21 cellular contexts compared by ENCODE assay signal in the genomic region with DNA sequence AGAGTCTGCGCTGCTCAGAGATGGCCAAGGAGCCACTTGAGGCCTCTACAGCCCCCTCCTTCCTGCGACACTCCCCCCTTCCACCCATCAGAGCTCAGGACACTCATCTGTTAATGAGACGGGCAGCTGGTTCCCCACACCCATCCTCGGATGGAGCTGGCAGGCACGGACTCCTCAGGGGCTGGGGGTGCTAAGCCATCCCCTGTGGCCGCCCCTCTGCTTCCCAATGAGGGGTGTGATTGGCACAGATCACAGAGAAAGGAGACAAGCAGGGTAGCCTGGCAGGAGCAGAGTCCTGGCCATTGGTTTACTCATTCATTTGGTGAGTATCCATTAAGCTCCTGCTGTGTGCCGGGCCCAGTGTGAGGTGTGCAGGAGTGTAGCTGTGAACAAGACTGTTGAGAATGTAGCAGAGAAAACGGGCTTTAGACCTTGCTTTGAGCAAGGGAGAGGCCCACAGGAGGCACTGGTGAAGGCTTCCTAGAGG. TPM values are rescaled to one million over a fixed set of nuclear protein-coding genes. Genes with fewer than 3 reads are reported as not detected.
DNase-seq lines count a peak whose midpoint lies in the region; ATAC-seq and TF ChIP-seq lines count a peak whose summit lies in the region.
"Had no signal": no experiment of that assay in that cellular context is flagged by ENCODE, and none has a peak within 500 bp of the region (broad histone marks: within the 10 kb centered on the region; RNA-seq: fewer than 3 reads in every experiment).

No MANE protein-coding gene starts in this region.

- POLR2A ChIA-PET in WTC11 (lab: Charles Lee) = interaction anchor here (1.8 kb wide), 1 partner anchor 13 kb away, joined by 6 read pairs; a partner anchor contains a TSS

- peaks cover 25% of the 10 kb centered on the region for H3K4me1 ChIP-seq in GM23338 (ENCODE audit: insufficient read depth)
- H3K4me1 ChIP-seq in prostate gland (replicated peaks) = no peaks in the 10 kb centered on the region

- intact Hi-C loops in prostate gland (cut with DNase I) = no loop called here
- intact Hi-C loops in head of caudate nucleus (cut with DNase I) = no loop called here

- H3K27ac Mint-ChIP-seq in GM23338 (peak overlapping the region; percentile 79), WTC11 (no peak overlapping the region)
- H3K27ac Mint-ChIP-seq: IgD-negative memory B cell had no signal

- H3K4me2 ChIP-seq in GM23338 = peak overlapping the region; percentile 74
- no peak overlapping the region for H3K4me2 ChIP-seq in neural cell (ENCODE audit: low read length)

- TF ChIP-seq POLR2A in prostate gland (IDR thresholded peaks at IDR 0.05) = no peak

- DNase-seq in GM23338 (ENCODE audit: low spot score) (peak; percentile 33), NCI-H2227 (lab: John Stamatoyannopoulos, UW; ENCODE audit: unreplicated experiment) (peak; percentile 73), WTC11 (ENCODE audit: low spot score) (no peak), prostate gland (ENCODE audit: low spot score) (no peak), head of caudate nucleus (no peak)
- DNase-seq: DMS153, EL, HCEC 1CT, NCI-H1105 treated with DMSO at 0.1 percent for 48 hours, NCI-H187 treated with DMSO at 0.1 percent for 48 hours, NCI-H2171, NCI-H510A treated with DMSO at 0.1 percent for 48 hours, SHP77 treated with DMSO at 0.1 percent for 48 hours had no signal

- no peaks in the 10 kb centered on the region for H3K27me3 ChIP-seq in GM23338 (ENCODE audit: insufficient read depth)
- H3K27me3 ChIP-seq in neural cell (ENCODE audit: insufficient read depth, low read depth, low read length) = no peaks in the 10 kb centered on the region
- H3K27me3 ChIP-seq in prostate gland (replicated peaks; ENCODE audit: insufficient read depth) = no peaks in the 10 kb centered on the region

- TF ChIP-seq CTCF in GM23338 (conservative IDR thresholded peaks at IDR 0.05; ENCODE audit: low read depth in 2 of 2) = no peak
- no peak for TF ChIP-seq CTCF in WTC11 (IDR thresholded peaks at IDR 0.05)
- TF ChIP-seq CTCF in neural cell (IDR thresholded peaks at IDR 0.05; ENCODE audit: poor library complexity, severe bottlenecking) = no peak
- no peak for TF ChIP-seq CTCF in prostate gland (IDR thresholded peaks at IDR 0.05)

- H3K4me1 Mint-ChIP-seq in GM23338 (peaks cover 44% of the 10 kb centered on the region), WTC11 (peaks cover 26% of the 10 kb centered on the region)
- H3K4me1 Mint-ChIP-seq: IgD-negative memory B cell had no signal

- H3K9me2 ChIP-seq in GM23338 (ENCODE audit: insufficient read depth) (no peaks in the 10 kb centered on the region), neural cell (ENCODE audit: insufficient read depth, low read length) (no peaks in the 10 kb centered on the region)

- H4K20me1 ChIP-seq in GM23338 (replicated peaks; ENCODE audit: insufficient read depth) (no peaks in the 10 kb centered on the region), neural cell (ENCODE audit: insufficient read depth) (no peaks in the 10 kb centered on the region)

- H3K4me3 Mint-ChIP-seq in GM23338 (peak overlapping the region; percentile 55), WTC11 (no peak overlapping the region)

- H3K36me3 Mint-ChIP-seq in GM23338 (ENCODE audit: low read depth) (no peaks in the 10 kb centered on the region), WTC11 (no peaks in the 10 kb centered on the region)

- H2AFZ ChIP-seq in GM23338 (peak overlapping the region; percentile 76), neural cell (ENCODE audit: low read depth, low read length) (no peak overlapping the region)

- peaks cover 14% of the 10 kb centered on the region for H3K27me3 Mint-ChIP-seq in GM23338 (ENCODE audit: insufficient read depth, low read depth, poor library complexity)
- peaks cover 10% of the 10 kb centered on the region for H3K27me3 Mint-ChIP-seq in WTC11 (ENCODE audit: low read depth)

- TF ChIP-seq EP300 in neural cell (conservative IDR thresholded peaks at IDR 0.05; ENCODE audit: poor library complexity, severe bottlenecking) = no peak

- ATAC-seq in GM23338 (peak; percentile 63), WTC11 (peak; percentile 23), HG03571 (IDR thresholded peaks at IDR 0.05; ENCODE audit: unreplicated experiment) (no peak)
- ATAC-seq: SK-N-SH treated with all-trans-retinoic acid at 6 μM for 48 hours had no signal

- H3K9me3 Mint-ChIP-seq in GM23338 = no peaks in the 10 kb centered on the region; the same call in 2 of the 3 replicates
- peaks cover 8% of the 10 kb centered on the region for H3K9me3 Mint-ChIP-seq in WTC11

- H3K36me3 ChIP-seq in GM23338 (ENCODE audit: insufficient read depth) = no peaks in the 10 kb centered on the region
- H3K36me3 ChIP-seq in neural cell (ENCODE audit: insufficient read depth, low read length) = no peaks in the 10 kb centered on the region
- no peaks in the 10 kb centered on the region for H3K36me3 ChIP-seq in prostate gland

- 46% methylated on average over 8 of the region's 8 CpGs for WGBS in prostate gland

- CTCF ChIA-PET in WTC11 (lab: Charles Lee) = interaction anchor here (0.6 to 4.5 kb wide), 19 partner anchors 9 to 200 kb away, joined by 3 to 96 read pairs (median 5); a partner anchor contains a TSS

- peak overlapping the region; percentile 0 for H3K9ac ChIP-seq in neural cell (ENCODE audit: low read length)

- no peak for TF ChIP-seq RAD21 in neural cell (conservative IDR thresholded peaks at IDR 0.05)

- H3K4me3 ChIP-seq in GM23338 = peak overlapping the region; percentile 38; the same call in 1 of the 2 replicates
- peak overlapping the region; percentile 30 for H3K4me3 ChIP-seq in neural cell (ENCODE audit: low read length)
- no peak overlapping the region for H3K4me3 ChIP-seq in prostate gland

- H3K27ac ChIP-seq in GM23338 (ENCODE audit: low read depth) = no peak overlapping the region
- H3K27ac ChIP-seq in neural cell (ENCODE audit: low read length) = no peak overlapping the region
- no peak overlapping the region for H3K27ac ChIP-seq in prostate gland
- H3K27ac ChIP-seq: C4-2B had no signal

- H3K79me2 ChIP-seq in GM23338 (replicated peaks; ENCODE audit: insufficient read depth) = no peaks in the 10 kb centered on the region
- no peaks in the 10 kb centered on the region for H3K79me2 ChIP-seq in neural cell (replicated peaks; ENCODE audit: insufficient read depth, low read length)

- H3K9me3 ChIP-seq in neural cell (ENCODE audit: low read length) (no peaks in the 10 kb centered on the region), prostate gland (no peaks in the 10 kb centered on the region)

- H3F3A ChIP-seq in GM23338 (replicated peaks; ENCODE audit: low read depth) = no peaks in the 10 kb centered on the region
- H3F3A ChIP-seq in neural cell (ENCODE audit: insufficient read depth, low read length, poor library complexity, severe bottlenecking) = no peaks in the 10 kb centered on the region

TF ChIP-seq in WTC11, 78 proteins besides CTCF, POLR2A, EP300 and RAD21 (continues in another document):
- TF ChIP-seq SOX15 (CRISPR knock-in tag; IDR thresholded peaks at IDR 0.05) (no peak), ZNF671 (CRISPR knock-in tag; IDR thresholded peaks at IDR 0.05) (no peak), ZNF121 (CRISPR knock-in tag; IDR thresholded peaks at IDR 0.05) (no peak), SP1 (CRISPR knock-in tag; conservative IDR thresholded peaks at IDR 0.05) (no peak), NFATC4 (CRISPR knock-in tag; IDR thresholded peaks at IDR 0.05) (no peak), ETV6 (CRISPR knock-in tag; IDR thresholded peaks at IDR 0.05) (no peak), FOXJ3 (CRISPR knock-in tag; IDR thresholded peaks at IDR 0.05; ENCODE audit: borderline replicate concordance) (no peak), TEAD1 (CRISPR knock-in tag; IDR thresholded peaks at IDR 0.05) (no peak), JUN (CRISPR knock-in tag; IDR thresholded peaks at IDR 0.05) (no peak), OVOL2 (CRISPR knock-in tag; IDR thresholded peaks at IDR 0.05; ENCODE audit: borderline replicate concordance) (no peak)

TF ChIP-seq in neural cell, 6 proteins besides CTCF, POLR2A, EP300 and RAD21:
- no peak for TF ChIP-seq SMC3 (conservative IDR thresholded peaks at IDR 0.05; ENCODE audit: poor library complexity)
- TF ChIP-seq, protein P1, sequence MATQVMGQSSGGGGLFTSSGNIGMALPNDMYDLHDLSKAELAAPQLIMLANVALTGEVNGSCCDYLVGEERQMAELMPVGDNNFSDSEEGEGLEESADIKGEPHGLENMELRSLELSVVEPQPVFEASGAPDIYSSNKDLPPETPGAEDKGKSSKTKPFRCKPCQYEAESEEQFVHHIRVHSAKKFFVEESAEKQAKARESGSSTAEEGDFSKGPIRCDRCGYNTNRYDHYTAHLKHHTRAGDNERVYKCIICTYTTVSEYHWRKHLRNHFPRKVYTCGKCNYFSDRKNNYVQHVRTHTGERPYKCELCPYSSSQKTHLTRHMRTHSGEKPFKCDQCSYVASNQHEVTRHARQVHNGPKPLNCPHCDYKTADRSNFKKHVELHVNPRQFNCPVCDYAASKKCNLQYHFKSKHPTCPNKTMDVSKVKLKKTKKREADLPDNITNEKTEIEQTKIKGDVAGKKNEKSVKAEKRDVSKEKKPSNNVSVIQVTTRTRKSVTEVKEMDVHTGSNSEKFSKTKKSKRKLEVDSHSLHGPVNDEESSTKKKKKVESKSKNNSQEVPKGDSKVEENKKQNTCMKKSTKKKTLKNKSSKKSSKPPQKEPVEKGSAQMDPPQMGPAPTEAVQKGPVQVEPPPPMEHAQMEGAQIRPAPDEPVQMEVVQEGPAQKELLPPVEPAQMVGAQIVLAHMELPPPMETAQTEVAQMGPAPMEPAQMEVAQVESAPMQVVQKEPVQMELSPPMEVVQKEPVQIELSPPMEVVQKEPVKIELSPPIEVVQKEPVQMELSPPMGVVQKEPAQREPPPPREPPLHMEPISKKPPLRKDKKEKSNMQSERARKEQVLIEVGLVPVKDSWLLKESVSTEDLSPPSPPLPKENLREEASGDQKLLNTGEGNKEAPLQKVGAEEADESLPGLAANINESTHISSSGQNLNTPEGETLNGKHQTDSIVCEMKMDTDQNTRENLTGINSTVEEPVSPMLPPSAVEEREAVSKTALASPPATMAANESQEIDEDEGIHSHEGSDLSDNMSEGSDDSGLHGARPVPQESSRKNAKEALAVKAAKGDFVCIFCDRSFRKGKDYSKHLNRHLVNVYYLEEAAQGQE (IDR thresholded peaks at IDR 0.05; ENCODE audit: borderline replicate concordance) = no peak
- no peak for TF ChIP-seq EZH2 (IDR thresholded peaks at IDR 0.05; ENCODE audit: borderline replicate concordance, insufficient read depth, low read length, poor library complexity, severe bottlenecking)
- no peak for TF ChIP-seq POLR2AphosphoS5 (IDR thresholded peaks at IDR 0.05)
- no peak for TF ChIP-seq TAF1 (IDR thresholded peaks at IDR 0.05; ENCODE audit: low read depth)
- TF ChIP-seq MXI1 (conservative IDR thresholded peaks at IDR 0.05; ENCODE audit: poor library complexity, severe bottlenecking) = no peak

RNA-seq across cellular contexts. Expression of a gene that starts 12.6 kb away (rescaled TPM):
- total RNA-seq in GM23338 (2014; rRNA removed; shearing (Covaris generic)) = 0.70 and 0.76 TPM in 2 replicates
- polyA plus RNA-seq in GM23338 (2016; fragmentation: Nextera tagmentation; extraction: Ambion mirVana) (0.09 and 0.19 TPM in 2 replicates), neural cell (3.3 and 4.5 TPM in 2 replicates)
- total RNA-seq in WTC11 (2021) (0.92 to 1.6 TPM (median 1.5 TPM) in 3 replicates), prostate gland (1 to 10 TPM; 1.4 to 2.1 TPM)
- polyA minus RNA-seq in neural cell = 3.2 and 7.1 TPM in 2 replicates
- total RNA-seq: OCI-LY7; RPMI7951; T-helper 1 cell treated with Interleukin-12 subunit alpha and Interleukin-12 subunit beta and Interleukin-4 antibody, amounts not matched to agents 30 ng/mL and 1 ng/mL, for 36 hours had no signal
- polyA plus RNA-seq: IgD-negative memory B cell had no signal

Comparison
In these comparisons a context has a peak if more than half of its experiments do, and no peak if none do; other contexts are left out.
1. DNase-seq: peak in GM23338 (single experiment) and NCI-H2227 (single experiment); none in WTC11 (single experiment), prostate gland (single experiment) and head of caudate nucleus (0 of 42).
2. H3K4me3 ChIP-seq: peak in GM23338 (single experiment) and neural cell (single experiment); none in prostate gland (0 of 2).